ENCODE assay signal across 10 cellular contexts in genomic region chr20:62595491-62595890, GRCh38. TPM values are rescaled to one million over a fixed set of nuclear protein-coding genes. Genes with fewer than 3 reads are reported as not detected.
DNase-seq lines count a peak whose midpoint lies in the region; ATAC-seq and TF ChIP-seq lines count a peak whose summit lies in the region.
"Had no signal": no experiment of that assay in that cellular context is flagged by ENCODE, and none has a peak within 500 bp of the region (broad histone marks: within the 10 kb centered on the region; RNA-seq: fewer than 3 reads in every experiment).

No MANE protein-coding gene starts in this region.

- no peak overlapping the region for H3K4me3 Mint-ChIP-seq in activated CD4-positive, alpha-beta memory T cell treated with anti-CD3 and anti-CD28 coated beads for 36 hours
- H3K4me3 Mint-ChIP-seq: activated naive CD8-positive, alpha-beta T cell treated with anti-CD3 and anti-CD28 coated beads, Interleukin-2, amount 10 ng/mL, durations not matched to agents 7 days and 5 days had no signal

- intact Hi-C loops in activated CD4-positive, alpha-beta memory T cell treated with anti-CD3 and anti-CD28 coated beads for 36 hours (cut with micrococcal nuclease): no loop called here

- no peaks in the 10 kb centered on the region for H3K36me3 Mint-ChIP-seq in activated CD4-positive, alpha-beta memory T cell treated with anti-CD3 and anti-CD28 coated beads for 36 hours
- H3K36me3 Mint-ChIP-seq: activated naive CD8-positive, alpha-beta T cell treated with anti-CD3 and anti-CD28 coated beads, Interleukin-2, amount 10 ng/mL, durations not matched to agents 7 days and 5 days had no signal

- peaks cover 37% of the 10 kb centered on the region for H3K27me3 Mint-ChIP-seq in activated CD4-positive, alpha-beta memory T cell treated with anti-CD3 and anti-CD28 coated beads for 36 hours

- H3K4me1 Mint-ChIP-seq in activated CD4-positive, alpha-beta memory T cell treated with anti-CD3 and anti-CD28 coated beads for 36 hours (ENCODE audit: low read depth): no peaks in the 10 kb centered on the region
- H3K4me1 Mint-ChIP-seq: activated naive CD8-positive, alpha-beta T cell treated with anti-CD3 and anti-CD28 coated beads, Interleukin-2, amount 10 ng/mL, durations not matched to agents 7 days and 5 days had no signal

- no peak for TF ChIP-seq CTCF in GM10266 (IDR thresholded peaks at IDR 0.05; ENCODE audit: control insufficient read depth, insufficient read depth, low read depth, missing control alignments)

- no peak for ATAC-seq in HG03342 (IDR thresholded peaks at IDR 0.05; ENCODE audit: unreplicated experiment)

- no peaks in the 10 kb centered on the region for H3K9me3 Mint-ChIP-seq in activated CD4-positive, alpha-beta memory T cell treated with anti-CD3 and anti-CD28 coated beads for 36 hours
- H3K9me3 Mint-ChIP-seq: activated naive CD8-positive, alpha-beta T cell treated with anti-CD3 and anti-CD28 coated beads, Interleukin-2, amount 10 ng/mL, durations not matched to agents 7 days and 5 days had no signal

- CTCF ChIA-PET in activated CD4-positive, alpha-beta memory T cell treated with anti-CD3 and anti-CD28 coated beads for 36 hours (lab: Charles Lee): interaction anchor here (1.1 kb wide), 1 partner anchor 213 kb away, joined by 3 read pairs; no protein-coding TSS in a partner anchor

- POLR2A ChIA-PET in activated CD4-positive, alpha-beta memory T cell treated with anti-CD3 and anti-CD28 coated beads for 36 hours (lab: Charles Lee): no interaction called here

- no peak overlapping the region for H3K27ac Mint-ChIP-seq in activated CD4-positive, alpha-beta memory T cell treated with anti-CD3 and anti-CD28 coated beads for 36 hours
- H3K27ac Mint-ChIP-seq: activated naive CD8-positive, alpha-beta T cell treated with anti-CD3 and anti-CD28 coated beads, Interleukin-2, amount 10 ng/mL, durations not matched to agents 7 days and 5 days had no signal

- DNase-seq in A172 (ENCODE audit: low spot score) (peak; percentile 73), HCEC 1CT (peak; percentile 33), iPS-NIHi11 (ENCODE audit: low spot score) (peak; percentile 59), NCI-H128 (lab: John Stamatoyannopoulos, UW; ENCODE audit: unreplicated experiment) (no peak), GM10266 (ENCODE audit: extremely low spot score) (no peak), DMS114 treated with DMSO at 0.1 percent for 48 hours (lab: John Stamatoyannopoulos, UW; ENCODE audit: unreplicated experiment) (no peak)
- peak; percentile 31 for DNase-seq in activated CD4-positive, alpha-beta memory T cell treated with anti-CD3 and anti-CD28 coated beads for 36 hours
- DNase-seq: activated naive CD8-positive, alpha-beta T cell treated with anti-CD3 and anti-CD28 coated beads, Interleukin-2, amount 10 ng/mL, durations not matched to agents 7 days and 5 days; KBM-7 had no signal

RNA-seq across cellular contexts. Expression of gene SLCO4A1, which starts 46.8 kb away (rescaled TPM):
- 26.5 and 34.8 TPM in 2 replicates for total RNA-seq in A172 (2014; rRNA removed; shearing (Covaris generic))
- total RNA-seq in activated CD4-positive, alpha-beta memory T cell treated with anti-CD3 and anti-CD28 coated beads for 36 hours: 10 to 100 TPM; 29.6 to 30.7 TPM

Comparison
In these comparisons a context has a peak if more than half of its experiments do, and no peak if none do; other contexts are left out.
1. DNase-seq: peak in A172 (single experiment), HCEC 1CT (single experiment), activated CD4-positive, alpha-beta memory T cell treated with anti-CD3 and anti-CD28 coated beads for 36 hours (single experiment) and iPS-NIHi11 (single experiment); none in NCI-H128 (single experiment), GM10266 (single experiment) and DMS114 treated with DMSO at 0.1 percent for 48 hours (single experiment).